In genomic region chr11:8262552-8263108, GRCh38 we compare ENCODE assay signal across 9 cellular contexts. TPM values are rescaled to one million over a fixed set of nuclear protein-coding genes. Genes with fewer than 3 reads are reported as not detected.
DNase-seq lines count a peak whose midpoint lies in the region; ATAC-seq and TF ChIP-seq lines count a peak whose summit lies in the region.
"Had no signal": no experiment of that assay in that cellular context is flagged by ENCODE, and none has a peak within 500 bp of the region (broad histone marks: within the 10 kb centered on the region; RNA-seq: fewer than 3 reads in every experiment).

No MANE protein-coding gene starts in this region.

- H3K27me3 ChIP-seq in neuronal stem cell (ENCODE audit: control insufficient read depth in 3 of 3, insufficient read depth in 3 of 3, low read depth in 1 of 3, low read length in 3 of 3): peaks cover 0 to 84% (median 27%) of the 10 kb centered on the region in 3 experiments

- WGBS in neuronal stem cell (ENCODE audit: extremely low coverage in 2 of 2, insufficient read length in 2 of 2, insufficient replicate concordance in 1 of 2), 2 donors: no CpG with 5 or more reads among the region's 66 CpGs

- no peaks in the 10 kb centered on the region for H3K9me3 ChIP-seq in neuronal stem cell (replicated peaks in 1 of 2; ENCODE audit: control insufficient read depth in 2 of 2, insufficient read depth in 1 of 2, low read depth in 1 of 2, low read length in 2 of 2)

- no peak overlapping the region for H3K4ac ChIP-seq in neuronal stem cell (ENCODE audit: low read length)

- peak overlapping the region; percentile 10 for H2AK5ac ChIP-seq in neuronal stem cell (ENCODE audit: low read depth, low read length)

- peak overlapping the region; percentile 76 for H3K23ac ChIP-seq in neuronal stem cell (ENCODE audit: low read depth, low read length, poor library complexity)

- no peaks in the 10 kb centered on the region for H3K9me3 Mint-ChIP-seq in activated T-cell treated with anti-CD3 and anti-CD28 coated beads, Interleukin-2, amount 50 U/mL, for 4 hours
- H3K9me3 Mint-ChIP-seq: T-helper 1 cell treated with Interleukin-12 subunit alpha and Interleukin-12 subunit beta and Interleukin-4 antibody, amounts not matched to agents 30 μg/mL and 1 μg/mL, for 36 hours had no signal

- no peak overlapping the region for H4K91ac ChIP-seq in neuronal stem cell (ENCODE audit: low read depth, low read length, poor library complexity)

- no peaks in the 10 kb centered on the region for H3K36me3 Mint-ChIP-seq in activated T-cell treated with anti-CD3 and anti-CD28 coated beads, Interleukin-2, amount 50 U/mL, for 4 hours (ENCODE audit: insufficient read depth)

- H3K18ac ChIP-seq in neuronal stem cell (ENCODE audit: low read length): peak overlapping the region; percentile 96

- DNase-seq in GM10266 (ENCODE audit: extremely low spot score): peak; percentile 58
- no peak for DNase-seq in Jurkat, Clone E6-1 (ENCODE audit: low read depth, low spot score)
- DNase-seq in activated T-cell treated with anti-CD3 and anti-CD28 coated beads, Interleukin-2, amount 50 U/mL, for 4 hours: peak; percentile 4
- DNase-seq in germinal center (ENCODE audit: low spot score): peak; percentile 40
- DNase-seq in neuronal stem cell (ENCODE audit: low spot score): peak; percentile 81
- no peak for DNase-seq in OCI-M2 (lab: John Stamatoyannopoulos, UW; ENCODE audit: unreplicated experiment)
- DNase-seq in DMS114 treated with DMSO at 0.1 percent for 48 hours (lab: John Stamatoyannopoulos, UW; ENCODE audit: unreplicated experiment): no peak

- H3K79me1 ChIP-seq in neuronal stem cell (ENCODE audit: low read depth, low read length): peaks cover 7% of the 10 kb centered on the region

- H2BK15ac ChIP-seq in neuronal stem cell (ENCODE audit: low read length): peak overlapping the region; percentile 2

- peak overlapping the region; percentile 51 for H3K4me3 Mint-ChIP-seq in activated T-cell treated with anti-CD3 and anti-CD28 coated beads, Interleukin-2, amount 50 U/mL, for 4 hours

- H3K27ac ChIP-seq in neuronal stem cell (replicated peaks; ENCODE audit: low read length): no peak overlapping the region

- peak overlapping the region; percentile 71 for H3K4me2 ChIP-seq in neuronal stem cell (ENCODE audit: insufficient read depth, low read length, poor library complexity, severe bottlenecking)

- TF ChIP-seq CTCF in GM10266 (IDR thresholded peaks at IDR 0.05; ENCODE audit: control insufficient read depth, insufficient read depth, low read depth, missing control alignments): no peak

- H3K4me1 ChIP-seq in neuronal stem cell (ENCODE audit: control insufficient read depth in 2 of 2, insufficient read depth in 1 of 2, low read depth in 1 of 2, low read length in 2 of 2): peaks cover 6 to 27% of the 10 kb centered on the region in 2 donors

- ATAC-seq in activated T-cell treated with anti-CD3 and anti-CD28 coated beads, Interleukin-2, amount 50 U/mL, for 4 hours: peak; percentile 61 to 74
- no peak for ATAC-seq in HG03521 (IDR thresholded peaks at IDR 0.05; ENCODE audit: unreplicated experiment)

- peak overlapping the region; percentile 43 for H3K14ac ChIP-seq in neuronal stem cell (ENCODE audit: low read length)

- no peak overlapping the region for H4K8ac ChIP-seq in neuronal stem cell (ENCODE audit: low read depth, low read length)

- peaks cover 9% of the 10 kb centered on the region for H3K4me1 Mint-ChIP-seq in activated T-cell treated with anti-CD3 and anti-CD28 coated beads, Interleukin-2, amount 50 U/mL, for 4 hours (ENCODE audit: low read depth)

- peak overlapping the region; percentile 20 for H2BK120ac ChIP-seq in neuronal stem cell (ENCODE audit: low read depth, low read length)

- peak overlapping the region; percentile 99 for H2AFZ ChIP-seq in neuronal stem cell (ENCODE audit: low read length)

- peak overlapping the region; percentile 74 for H3K9ac ChIP-seq in neuronal stem cell (ENCODE audit: low read depth, low read length, poor library complexity)

- peaks cover 75% of the 10 kb centered on the region for H3K27me3 Mint-ChIP-seq in activated T-cell treated with anti-CD3 and anti-CD28 coated beads, Interleukin-2, amount 50 U/mL, for 4 hours (ENCODE audit: low read depth)

- no peaks in the 10 kb centered on the region for H3K36me3 ChIP-seq in neuronal stem cell (replicated peaks in 1 of 2; ENCODE audit: control insufficient read depth in 2 of 2, insufficient read depth in 2 of 2, low read length in 2 of 2)

- H2BK5ac ChIP-seq in neuronal stem cell (ENCODE audit: low read length): no peak overlapping the region

- H3K4me3 ChIP-seq in Jurkat, Clone E6-1 (ENCODE audit: low read length): peak overlapping the region; percentile 55
- peak overlapping the region; percentile 53 to 81 for H3K4me3 ChIP-seq in neuronal stem cell (ENCODE audit: low read length in 2 of 2)

- H2BK12ac ChIP-seq in neuronal stem cell (ENCODE audit: low read length): no peak overlapping the region

RNA-seq across cellular contexts. Expression of gene LMO1, which starts 1.0 kb away (rescaled TPM):
- 10.7 TPM for polyA plus RNA-seq in Jurkat, Clone E6-1 (2012; ENCODE audit: insufficient read depth, insufficient read length)
- total RNA-seq in activated T-cell treated with anti-CD3 and anti-CD28 coated beads, Interleukin-2, amount 50 U/mL, for 4 hours: not detected
- polyA plus RNA-seq in neuronal stem cell (2013, experiment 1 of 2): 9.9 TPM
- polyA plus RNA-seq in neuronal stem cell (2013, experiment 2 of 2): 9.4 TPM

Comparison
In these comparisons a context has a peak if more than half of its experiments do, and no peak if none do; other contexts are left out.
1. DNase-seq: peak in GM10266 (single experiment), activated T-cell treated with anti-CD3 and anti-CD28 coated beads, Interleukin-2, amount 50 U/mL, for 4 hours (single experiment), germinal center (single experiment) and neuronal stem cell (single experiment); none in Jurkat, Clone E6-1 (single experiment), OCI-M2 (single experiment) and DMS114 treated with DMSO at 0.1 percent for 48 hours (single experiment).